ENCODE assay signal across 2 cellular contexts in genomic region chr14:77790566-77791224, GRCh38.
TF ChIP-seq lines count a peak whose summit lies in the region.

No MANE protein-coding gene starts in this region.

TF ChIP-seq in IMR-90, 13 proteins besides CTCF, POLR2A, EP300 and RAD21:
- TF ChIP-seq ELK1 (IDR thresholded peaks at IDR 0.05; ENCODE audit: borderline replicate concordance, low read depth, low read length) (no peak), MXI1 (IDR thresholded peaks at IDR 0.05; ENCODE audit: borderline replicate concordance, low read depth, low read length) (no peak), CHD1 (IDR thresholded peaks at IDR 0.05; ENCODE audit: low read depth, low read length) (no peak), CEBPB (IDR thresholded peaks at IDR 0.05; ENCODE audit: low read depth, low read length) (peak; percentile 18; the same call in 1 of the 2 replicates), RCOR1 (IDR thresholded peaks at IDR 0.05; ENCODE audit: insufficient replicate concordance, low read length) (no peak)

TF ChIP-seq in HepG2, 621 proteins besides CTCF, POLR2A, EP300 and RAD21:
- TF ChIP-seq SIX1 (CRISPR knock-in tag; IDR thresholded peaks at IDR 0.05; ENCODE audit: borderline replicate concordance) (no peak), THRA (CRISPR knock-in tag; IDR thresholded peaks at IDR 0.05; ENCODE audit: borderline replicate concordance) (no peak), ZNF567 (CRISPR knock-in tag; IDR thresholded peaks at IDR 0.05; ENCODE audit: borderline replicate concordance) (no peak), SALL2 (CRISPR knock-in tag; IDR thresholded peaks at IDR 0.05) (no peak), ZSCAN30 (CRISPR knock-in tag; IDR thresholded peaks at IDR 0.05) (no peak), KDM6A (CRISPR knock-in tag; IDR thresholded peaks at IDR 0.05; ENCODE audit: low read depth) (no peak), ZFP37 (CRISPR knock-in tag; IDR thresholded peaks at IDR 0.05; ENCODE audit: borderline replicate concordance) (no peak), CEBPB (IDR thresholded peaks at IDR 0.05; ENCODE audit: borderline replicate concordance, low read depth, low read length) (peak; percentile 69), ZNF430 (CRISPR knock-in tag; IDR thresholded peaks at IDR 0.05) (no peak), CEBPG (CRISPR knock-in tag; IDR thresholded peaks at IDR 0.05) (0 out of 2 replicates have a peak, but pooled peaks have one; percentile 29), PITX1 (CRISPR knock-in tag; IDR thresholded peaks at IDR 0.05) (no peak), JUNB (CRISPR knock-in tag; IDR thresholded peaks at IDR 0.05; ENCODE audit: borderline replicate concordance) (no peak), ATF4 (CRISPR knock-in tag; IDR thresholded peaks at IDR 0.05) (0 out of 4 replicates have a peak, but pooled peaks of 1 of the 2 experiments have one; percentile 26), HINFP (CRISPR knock-in tag; IDR thresholded peaks at IDR 0.05; ENCODE audit: low read depth) (no peak)
